29 cellular contexts compared by ENCODE assay signal in genomic region chr13:70390064-70390463, GRCh38.
"Had no signal": no experiment of that assay in that cellular context is flagged by ENCODE, and none has a peak within 500 bp of the region (broad histone marks: within the 10 kb centered on the region; RNA-seq: fewer than 3 reads in every experiment).

No MANE protein-coding gene starts in this region.

- H3K36me3 Mint-ChIP-seq: immature natural killer cell, mesothelial cell of epicardium, naive B cell had no signal

- H3K27ac Mint-ChIP-seq: dendritic cell treated with granulocyte-macrophage colony-stimulating factor and Interleukin-4, amounts not matched to agents 40 ng/mL and 50 ng/mL, for 4 days; effector memory CD8-positive, alpha-beta T cell; endodermal cell; immature natural killer cell; mesothelial cell of epicardium had no signal

- H3K27me3 Mint-ChIP-seq: dendritic cell treated with granulocyte-macrophage colony-stimulating factor and Interleukin-4, amounts not matched to agents 40 ng/mL and 50 ng/mL, for 4 days; effector memory CD8-positive, alpha-beta T cell; naive B cell had no signal

- H3K4me1 Mint-ChIP-seq: immature natural killer cell, naive B cell had no signal

- DNase-seq: colonic mucosa; cortex of kidney; effector CD8-positive, alpha-beta T cell; effector memory CD8-positive, alpha-beta T cell; endodermal cell; erythroblast; esophagus squamous epithelium; foreskin fibroblast; foreskin melanocyte; gastrocnemius medialis; glutamatergic neuron; head of caudate nucleus; heart right ventricle; hippocampal formation; immature natural killer cell; islet precursor cell; kidney; kidney glomerular epithelial cell; left colon; left lung; left ventricle myocardium superior; lower lobe of right lung; mesenchymal stem cell; mucosa of descending colon; naive B cell had no signal

- H3K4me3 Mint-ChIP-seq: dendritic cell treated with granulocyte-macrophage colony-stimulating factor and Interleukin-4, amounts not matched to agents 40 ng/mL and 50 ng/mL, for 4 days; effector memory CD8-positive, alpha-beta T cell; endodermal cell; immature natural killer cell; mesothelial cell of epicardium; naive B cell had no signal

- H3K27ac ChIP-seq: colonic mucosa, epithelial cell of prostate, esophagus squamous epithelium, gastrocnemius medialis, heart right ventricle, left lung, lower lobe of right lung had no signal

- ATAC-seq: effector memory CD8-positive, alpha-beta T cell; esophagus mucosa; gastrocnemius medialis; heart right ventricle; left colon; left lung; left ventricle myocardium superior; lower lobe of right lung; mucosa of descending colon had no signal
